In the genomic region with DNA sequence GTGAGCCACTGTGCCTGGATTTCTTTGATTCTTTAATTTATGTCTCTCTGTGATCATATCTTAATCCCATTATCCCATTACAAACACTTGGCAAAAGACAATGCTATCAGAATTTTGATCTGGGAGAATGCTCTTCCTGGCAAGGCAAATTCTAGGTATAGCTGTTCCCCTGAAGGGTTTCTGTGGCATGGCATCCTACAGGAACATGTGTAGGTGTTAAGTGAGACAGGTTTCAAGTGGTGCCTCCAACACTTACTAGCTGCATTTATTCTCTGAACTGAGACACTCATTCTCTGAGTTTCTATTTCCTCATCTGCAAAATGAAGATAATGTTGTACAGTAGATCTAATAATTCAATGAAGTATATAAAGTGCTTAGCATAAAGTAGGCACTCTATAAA, we compare ENCODE assay signal across 30 cellular contexts.
"Had no signal": no experiment of that assay in that cellular context is flagged by ENCODE, and none has a peak within 500 bp of the region (broad histone marks: within the 10 kb centered on the region; RNA-seq: fewer than 3 reads in every experiment).

No MANE protein-coding gene starts in this region.

- H3K27me3 ChIP-seq: adrenal gland, body of pancreas, esophagus muscularis mucosa, foreskin keratinocyte, gastrocnemius medialis had no signal

- ATAC-seq: activated CD4-positive, CD25-positive, alpha-beta regulatory T cell treated with anti-CD3 and anti-CD28 coated beads, Interleukin-2, amount 50 U/mL, for 24 hours; activated CD8-positive, alpha-beta T cell treated with anti-CD3 and anti-CD28 coated beads for 36 hours; activated naive CD8-positive, alpha-beta T cell treated with anti-CD3 and anti-CD28 coated beads, Interleukin-2, amount 50 U/mL, for 24 hours; activated T-cell treated with anti-CD3 and anti-CD28 coated beads, Interleukin-2, amount 50 U/mL, for 4 hours; activated T-helper 17 cell treated with anti-CD3 and anti-CD28 coated beads, Interleukin-2, amount 50 U/mL, for 72 hours; body of pancreas; effector memory CD8-positive, alpha-beta T cell; foreskin keratinocyte; T-cell had no signal

- H3K4me1 ChIP-seq: body of pancreas, foreskin keratinocyte, gastrocnemius medialis had no signal

- H3K36me3 ChIP-seq: adrenal gland, esophagus muscularis mucosa, gastrocnemius medialis, WERI-Rb-1 had no signal

- DNase-seq: activated B cell treated with CpG ODN at 0.5 μM for 24 hours; activated CD4-positive, alpha-beta T cell treated with anti-CD3 and anti-CD28 coated beads for 48 hours; activated CD4-positive, alpha-beta T cell treated with anti-CD3 and anti-CD28 coated beads, Interleukin-2, amount 50 U/mL, for 1 hour; activated CD4-positive, alpha-beta T cell treated with anti-CD3 and anti-CD28 coated beads, Interleukin-2, amount 50 U/mL, for 48 hours; activated CD8-positive, alpha-beta memory T cell treated with anti-CD3 and anti-CD28 coated beads for 24 hours; activated CD8-positive, alpha-beta T cell treated with anti-CD3 and anti-CD28 coated beads for 36 hours; activated effector memory CD4-positive, alpha-beta T cell treated with Interleukin-2 at 50 U/mL for 16 hours; activated gamma-delta T cell treated with Interleukin-2 at 50 U/mL for 16 hours; activated naive CD4-positive, alpha-beta T cell treated with Interleukin-2 at 50 U/mL for 16 hours; activated naive CD8-positive, alpha-beta T cell treated with anti-CD3 and anti-CD28 coated beads for 36 hours; activated naive CD8-positive, alpha-beta T cell treated with anti-CD3 and anti-CD28 coated beads, Interleukin-2, amount 50 U/mL, for 24 hours; activated T-cell treated with anti-CD3 and anti-CD28 coated beads, Interleukin-2, amount 50 U/mL, for 4 hours; adrenal gland; amygdala; aorta; body of pancreas; cortex of kidney; dermis blood vessel endothelial cell; effector CD4-positive, alpha-beta T cell; effector memory CD8-positive, alpha-beta T cell; erythroblast; foreskin keratinocyte; gastrocnemius medialis; glutamatergic neuron; T-cell; T-helper 9 cell; WERI-Rb-1 had no signal

- H3K27ac ChIP-seq: adrenal gland, body of pancreas, foreskin keratinocyte, WERI-Rb-1 had no signal

- H3K4me3 ChIP-seq: adrenal gland, body of pancreas, esophagus muscularis mucosa, gastrocnemius medialis had no signal
